In the genomic region with DNA sequence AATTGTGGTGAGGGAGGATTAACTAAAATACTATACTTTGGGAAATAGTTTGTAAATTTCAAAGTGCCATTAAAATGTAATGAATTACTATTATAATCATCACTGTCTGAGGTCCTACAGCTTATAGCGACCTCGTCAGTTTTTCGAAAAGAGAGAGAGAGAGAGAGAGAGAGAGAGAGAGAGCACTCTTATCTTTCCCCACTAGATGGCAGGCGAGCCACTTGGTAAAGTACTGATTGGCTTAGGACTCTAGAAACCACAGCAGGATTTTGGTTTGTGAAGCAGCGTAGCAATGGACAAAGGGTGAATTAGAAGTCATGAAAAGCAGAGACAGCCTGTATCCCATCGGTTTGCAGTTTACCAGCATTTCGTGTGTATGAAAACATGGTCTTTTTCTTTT, we compare ENCODE assay signal across 8 cellular contexts. TPM values are rescaled to one million over a fixed set of nuclear protein-coding genes. Genes with fewer than 3 reads are reported as not detected.
DNase-seq lines count a peak whose midpoint lies in the region; ATAC-seq and TF ChIP-seq lines count a peak whose summit lies in the region.

No MANE protein-coding gene starts in this region.

- peak; percentile 82 for ATAC-seq in GM19467 (IDR thresholded peaks at IDR 0.05; ENCODE audit: unreplicated experiment)
- peak; percentile 91 for ATAC-seq in SK-N-SH treated with all-trans-retinoic acid at 6 μM for 48 hours

- peak; percentile 75 for TF ChIP-seq CTCF in epithelial cell of proximal tubule (conservative IDR thresholded peaks at IDR 0.05; ENCODE audit: low read depth, low read length)

- H3K9me3 ChIP-seq in effector memory CD4-positive, alpha-beta T cell (ENCODE audit: control insufficient read depth, low read length) = no peaks in the 10 kb centered on the region

- H3K27ac ChIP-seq in effector memory CD4-positive, alpha-beta T cell (ENCODE audit: insufficient read depth, low read length, poor library complexity, severe bottlenecking) = no peak overlapping the region

- no peaks in the 10 kb centered on the region for H3K4me1 ChIP-seq in effector memory CD4-positive, alpha-beta T cell (ENCODE audit: control insufficient read depth, insufficient read depth, low read length, poor library complexity, severe bottlenecking)

- peak; percentile 0 for DNase-seq in NCI-H510A treated with DMSO at 0.1 percent for 48 hours (lab: John Stamatoyannopoulos, UW)
- no peak for DNase-seq in NCI-H510A (lab: John Stamatoyannopoulos, UW)
- peak; percentile 25 for DNase-seq in HPDE6-E6E7 (ENCODE audit: extremely low spot score)
- no peak for DNase-seq in epithelial cell of proximal tubule (ENCODE audit: low read depth)
- DNase-seq in mucosa of gallbladder (ENCODE audit: low spot score) = peak; percentile 25
- DNase-seq in effector memory CD4-positive, alpha-beta T cell = no peak

- no peaks in the 10 kb centered on the region for H3K27me3 ChIP-seq in effector memory CD4-positive, alpha-beta T cell (replicated peaks; ENCODE audit: control insufficient read depth, insufficient read depth, low read length, poor library complexity, severe bottlenecking)

- H3K4me3 ChIP-seq in epithelial cell of proximal tubule (ENCODE audit: low read depth, low read length) = no peak overlapping the region
- no peak overlapping the region for H3K4me3 ChIP-seq in effector memory CD4-positive, alpha-beta T cell (ENCODE audit: insufficient read depth, low read depth, low read length, poor library complexity, severe bottlenecking)

- no peaks in the 10 kb centered on the region for H3K36me3 ChIP-seq in effector memory CD4-positive, alpha-beta T cell (ENCODE audit: control insufficient read depth, insufficient read depth, low read length)

TF ChIP-seq in SK-N-SH treated with all-trans-retinoic acid at 6 μM for 48 hours, 23 proteins besides CTCF, POLR2A, EP300 and RAD21:
- no peak for TF ChIP-seq ZNF70 (CRISPR knock-in tag; IDR thresholded peaks at IDR 0.05)
- TF ChIP-seq SNAI2 (CRISPR knock-in tag; IDR thresholded peaks at IDR 0.05) = no peak
- TF ChIP-seq, protein P1, sequence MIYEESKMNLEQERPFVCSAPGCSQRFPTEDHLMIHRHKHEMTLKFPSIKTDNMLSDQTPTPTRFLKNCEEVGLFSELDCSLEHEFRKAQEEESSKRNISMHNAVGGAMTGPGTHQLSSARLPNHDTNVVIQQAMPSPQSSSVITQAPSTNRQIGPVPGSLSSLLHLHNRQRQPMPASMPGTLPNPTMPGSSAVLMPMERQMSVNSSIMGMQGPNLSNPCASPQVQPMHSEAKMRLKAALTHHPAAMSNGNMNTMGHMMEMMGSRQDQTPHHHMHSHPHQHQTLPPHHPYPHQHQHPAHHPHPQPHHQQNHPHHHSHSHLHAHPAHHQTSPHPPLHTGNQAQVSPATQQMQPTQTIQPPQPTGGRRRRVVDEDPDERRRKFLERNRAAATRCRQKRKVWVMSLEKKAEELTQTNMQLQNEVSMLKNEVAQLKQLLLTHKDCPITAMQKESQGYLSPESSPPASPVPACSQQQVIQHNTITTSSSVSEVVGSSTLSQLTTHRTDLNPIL (CRISPR knock-in tag; IDR thresholded peaks at IDR 0.05; ENCODE audit: low read depth) = no peak

RNA-seq across cellular contexts. Expression of a gene that starts 52.5 kb away (rescaled TPM):
- 0.29 and 2.8 TPM in 2 replicates for total RNA-seq in epithelial cell of proximal tubule
- 61.2 TPM for total RNA-seq in mucosa of gallbladder

Comparison
In these comparisons a context has a peak if more than half of its experiments do, and no peak if none do; other contexts are left out.
1. DNase-seq: peak in NCI-H510A treated with DMSO at 0.1 percent for 48 hours (single experiment), HPDE6-E6E7 (single experiment) and mucosa of gallbladder (single experiment); none in NCI-H510A (single experiment), epithelial cell of proximal tubule (single experiment) and effector memory CD4-positive, alpha-beta T cell (0 of 3).
2. RNA of a gene that starts 52.5 kb away (total RNA-seq): 61.2 TPM in mucosa of gallbladder (single experiment); 0.29 to 2.8 TPM in epithelial cell of proximal tubule; every median in the first group is over 10 times any median in the second.